Comparison of ENCODE assay signal across 15 cellular contexts in genomic region chr20:56516631-56517030, GRCh38. TPM values are rescaled to one million over a fixed set of nuclear protein-coding genes. Genes with fewer than 3 reads are reported as not detected.
DNase-seq lines count a peak whose midpoint lies in the region; ATAC-seq lines count a peak whose summit lies in the region.
"Had no signal": no experiment of that assay in that cellular context is flagged by ENCODE, and none has a peak within 500 bp of the region (broad histone marks: within the 10 kb centered on the region; RNA-seq: fewer than 3 reads in every experiment).

No MANE protein-coding gene starts in this region.

- H3K27me3 ChIP-seq in muscle layer of colon (ENCODE audit: control insufficient read depth in 1 of 2, insufficient read depth in 2 of 2, low read length in 2 of 2), result no peaks in the 10 kb centered on the region
- H3K27me3 ChIP-seq in subcutaneous abdominal adipose tissue (ENCODE audit: control insufficient read depth in 5 of 5, insufficient read depth in 4 of 5, low read length in 5 of 5), result no peaks in the 10 kb centered on the region

- peaks cover 45% of the 10 kb centered on the region for H3K4me1 ChIP-seq in muscle layer of colon (ENCODE audit: insufficient read depth, low read length)
- peaks cover 0 to 24% (median 19%) of the 10 kb centered on the region in 5 donors for H3K4me1 ChIP-seq in subcutaneous abdominal adipose tissue (ENCODE audit: control insufficient read depth in 5 of 5, insufficient read depth in 5 of 5, low read length in 5 of 5)

- no peaks in the 10 kb centered on the region for H3K9me3 ChIP-seq in muscle layer of colon (ENCODE audit: low read length)
- H3K9me3 ChIP-seq in subcutaneous abdominal adipose tissue (ENCODE audit: control insufficient read depth in 5 of 5, low read length in 5 of 5), result peaks cover 0 to 21% (median 14%) of the 10 kb centered on the region in 5 donors

- DNase-seq in SK-MEL-5 (ENCODE audit: low read depth, low spot score) (peak; percentile 79), globus pallidus (ENCODE audit: low spot score) (peak; percentile 78)
- no peak for DNase-seq in activated naive CD4-positive, alpha-beta T cell (lab: John Stamatoyannopoulos, UW)
- DNase-seq in activated CD4-positive, alpha-beta T cell treated with anti-CD3 and anti-CD28 coated beads for 4 hours, result no peak
- DNase-seq: CD4-positive, alpha-beta T cell; NCI-H1417 treated with DMSO at 0.1 percent for 48 hours; NCI-H2029; NCI-H2171 treated with DMSO at 0.1 percent for 48 hours; NCI-H446 treated with DMSO at 0.1 percent for 48 hours; RPMI8226 had no signal

- H3K4me3 ChIP-seq in muscle layer of colon (ENCODE audit: low read depth in 1 of 2, low read length in 2 of 2) (no peak overlapping the region), subcutaneous abdominal adipose tissue (ENCODE audit: low read depth in 1 of 5, low read length in 5 of 5) (no peak overlapping the region)
- H3K4me3 ChIP-seq: GM23338 had no signal

- in situ Hi-C loops in SK-MEL-5 (cut with HindIII; ENCODE audit: low pct_unique_long_range_greater_than_20kb, low sequenced_read_pairs), result no loop called here

- H3K9ac ChIP-seq in muscle layer of colon (ENCODE audit: low read length), result no peak overlapping the region
- peak overlapping the region in 1 of 5 donors; percentile 19 for H3K9ac ChIP-seq in subcutaneous abdominal adipose tissue (ENCODE audit: low read length in 5 of 5)

- ATAC-seq in GM21717 (IDR thresholded peaks at IDR 0.05; ENCODE audit: unreplicated experiment) (no peak), GM21423 (IDR thresholded peaks at IDR 0.05; ENCODE audit: unreplicated experiment) (no peak)
- ATAC-seq: GM23338 had no signal

- H3K27ac ChIP-seq in muscle layer of colon (ENCODE audit: low read depth, low read length) (peak overlapping the region; percentile 62), subcutaneous abdominal adipose tissue (ENCODE audit: low read depth, low read length) (peak overlapping the region; percentile 63)

- H3K36me3 ChIP-seq in muscle layer of colon (ENCODE audit: insufficient read depth, low read length), result peaks cover 40% of the 10 kb centered on the region
- H3K36me3 ChIP-seq in subcutaneous abdominal adipose tissue (ENCODE audit: control insufficient read depth in 5 of 5, insufficient read depth in 5 of 5, low read length in 5 of 5), result peaks cover 3 to 71% (median 57%) of the 10 kb centered on the region in 5 donors

RNA-seq across cellular contexts. Expression of gene FAM209A, which starts 7.9 kb away (rescaled TPM):
- total RNA-seq in SK-MEL-5 (2014; rRNA removed; shearing (Covaris generic)), result not detected in 2 replicates
- 0.22 TPM in 1 of 2 replicates, not detected in the other for polyA plus RNA-seq in SK-MEL-5 (2015; cell fraction: cytosol; rRNA removed)
- polyA plus RNA-seq in SK-MEL-5 (2015; cell fraction: nucleus; rRNA removed), result not detected in 2 replicates
- total RNA-seq: GM23338 had no signal
- polyA plus RNA-seq: GM23338 had no signal

RNA-seq across cellular contexts. Expression of gene FAM209B, which starts 16.4 kb away (rescaled TPM):
- not detected in 2 replicates for total RNA-seq in SK-MEL-5 (2014; rRNA removed; shearing (Covaris generic))
- 0.32 TPM in 1 of 2 replicates, not detected in the other for polyA plus RNA-seq in SK-MEL-5 (2015; cell fraction: cytosol; rRNA removed)
- polyA plus RNA-seq in SK-MEL-5 (2015; cell fraction: nucleus; rRNA removed), result 1.4 TPM in 1 of 2 replicates, not detected in the other
- total RNA-seq: GM23338 had no signal

RNA-seq across cellular contexts. Expression of gene RTF2, which starts 48.2 kb away (rescaled TPM):
- total RNA-seq in SK-MEL-5 (2014; rRNA removed; shearing (Covaris generic)), result 118 and 130 TPM in 2 replicates
- polyA plus RNA-seq in SK-MEL-5 (2015; cell fraction: cytosol; rRNA removed), result 70.6 and 83.1 TPM in 2 replicates
- 86.8 and 105 TPM in 2 replicates for polyA plus RNA-seq in SK-MEL-5 (2015; cell fraction: nucleus; rRNA removed)

Comparison
In these comparisons a context has a peak if more than half of its experiments do, and no peak if none do; other contexts are left out.
1. DNase-seq: peak in SK-MEL-5 (single experiment) and globus pallidus (single experiment); none in activated naive CD4-positive, alpha-beta T cell (0 of 4) and activated CD4-positive, alpha-beta T cell treated with anti-CD3 and anti-CD28 coated beads for 4 hours (0 of 2).